1 cellular context compared by ENCODE assay signal in genomic region chr19:35274323-35274722, GRCh38.
TF ChIP-seq lines count a peak whose summit lies in the region.

No MANE protein-coding gene starts in this region.

TF ChIP-seq in HEK293, 187 proteins besides CTCF, POLR2A, EP300 and RAD21 (continued from another document):
- TF ChIP-seq ZNF701 (tag by site-specific recombination; IDR thresholded peaks at IDR 0.05), result no peak
- no peak for TF ChIP-seq ZNF132 (tag by site-specific recombination; IDR thresholded peaks at IDR 0.05; ENCODE audit: borderline replicate concordance)
- TF ChIP-seq, protein P1, sequence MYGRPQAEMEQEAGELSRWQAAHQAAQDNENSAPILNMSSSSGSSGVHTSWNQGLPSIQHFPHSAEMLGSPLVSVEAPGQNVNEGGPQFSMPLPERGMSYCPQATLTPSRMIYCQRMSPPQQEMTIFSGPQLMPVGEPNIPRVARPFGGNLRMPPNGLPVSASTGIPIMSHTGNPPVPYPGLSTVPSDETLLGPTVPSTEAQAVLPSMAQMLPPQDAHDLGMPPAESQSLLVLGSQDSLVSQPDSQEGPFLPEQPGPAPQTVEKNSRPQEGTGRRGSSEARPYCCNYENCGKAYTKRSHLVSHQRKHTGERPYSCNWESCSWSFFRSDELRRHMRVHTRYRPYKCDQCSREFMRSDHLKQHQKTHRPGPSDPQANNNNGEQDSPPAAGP (tag by site-specific recombination; IDR thresholded peaks at IDR 0.05), result no peak
- 0 out of 2 replicates have a peak, but pooled peaks have one; percentile 12 for TF ChIP-seq KLF8 (tag by site-specific recombination; IDR thresholded peaks at IDR 0.05)
- TF ChIP-seq ZFP37 (tag by site-specific recombination; IDR thresholded peaks at IDR 0.05), result no peak
- TF ChIP-seq KLF1 (tag by site-specific recombination; IDR thresholded peaks at IDR 0.05), result peak; percentile 100
- no peak for TF ChIP-seq IKZF3 (tag by site-specific recombination; IDR thresholded peaks at IDR 0.05)
- no peak for TF ChIP-seq ZNF174 (tag by site-specific recombination; IDR thresholded peaks at IDR 0.05)
- no peak for TF ChIP-seq ZNF560 (tag by site-specific recombination; IDR thresholded peaks at IDR 0.05; ENCODE audit: borderline replicate concordance)
- no peak for TF ChIP-seq YY2 (tag by site-specific recombination; IDR thresholded peaks at IDR 0.05)
